Comparison of ENCODE assay signal across 11 cellular contexts in the genomic region with DNA sequence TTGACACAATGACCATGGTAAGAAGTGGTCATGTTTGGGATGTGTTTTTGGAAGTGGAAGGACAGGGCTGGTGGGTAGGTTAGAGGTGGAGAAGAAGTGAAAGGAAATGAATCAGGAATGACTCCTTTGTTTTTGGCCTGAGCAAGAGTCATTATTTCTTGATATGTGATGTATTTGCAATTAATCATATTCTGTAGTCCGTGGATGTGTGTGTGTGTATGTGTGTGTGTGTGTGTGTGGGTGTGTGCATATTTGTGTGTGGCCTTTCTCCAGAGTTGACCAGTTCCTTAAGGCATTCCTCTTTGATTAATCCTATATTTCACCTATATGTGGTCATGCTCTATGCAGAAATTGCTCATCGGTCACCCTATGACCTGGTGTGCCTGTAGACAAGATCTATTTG.
DNase-seq lines count a peak whose midpoint lies in the region; ATAC-seq and TF ChIP-seq lines count a peak whose summit lies in the region.
"Had no signal": no experiment of that assay in that cellular context is flagged by ENCODE, and none has a peak within 500 bp of the region (broad histone marks: within the 10 kb centered on the region; RNA-seq: fewer than 3 reads in every experiment).

No MANE protein-coding gene starts in this region.

- peak overlapping the region; percentile 48 for H3K4me2 ChIP-seq in fibroblast of lung (ENCODE audit: extremely low read depth, insufficient read depth, low read length)

- H3K9me3 ChIP-seq in Panc1 (ENCODE audit: control insufficient read depth, insufficient read depth, low read depth, low read length) (no peaks in the 10 kb centered on the region), fibroblast of lung (ENCODE audit: control insufficient read depth, insufficient read depth, low read depth, low read length) (no peaks in the 10 kb centered on the region), testis (no peaks in the 10 kb centered on the region)

- TF ChIP-seq POLR2A in testis (IDR thresholded peaks at IDR 0.05): no peak

- H3K36me3 ChIP-seq in Panc1 (ENCODE audit: control insufficient read depth, insufficient read depth, low read length) (no peaks in the 10 kb centered on the region), fibroblast of lung (ENCODE audit: control insufficient read depth, insufficient read depth, low read length) (no peaks in the 10 kb centered on the region), testis (ENCODE audit: low read depth, missing control alignments) (no peaks in the 10 kb centered on the region)

- TF ChIP-seq CTCF in Panc1 (IDR thresholded peaks at IDR 0.05): no peak
- TF ChIP-seq CTCF in fibroblast of lung (conservative IDR thresholded peaks at IDR 0.05 in 1 of 2, IDR thresholded peaks at IDR 0.05 in 1 of 2; ENCODE audit: low read depth in 1 of 2, low read length in 2 of 2): no peak
- no peak for TF ChIP-seq CTCF in testis (IDR thresholded peaks at IDR 0.05)

- peaks cover 22% of the 10 kb centered on the region for H3K79me2 ChIP-seq in fibroblast of lung (ENCODE audit: control insufficient read depth, insufficient read depth, low read length)

- ATAC-seq in Panc1: peak; percentile 59
- ATAC-seq in GM18909 (IDR thresholded peaks at IDR 0.05; ENCODE audit: poor library complexity, unreplicated experiment): no peak

- 87 to 94% methylated on average over 2 of the region's 2 CpGs for WGBS in testis, 2 donors

- H3K4me1 ChIP-seq in Panc1 (ENCODE audit: control insufficient read depth, insufficient read depth, low read length) (peaks cover 54% of the 10 kb centered on the region), fibroblast of lung (ENCODE audit: control insufficient read depth, extremely low read depth, insufficient read depth, low read length) (peaks cover 17% of the 10 kb centered on the region), testis (peaks cover 11% of the 10 kb centered on the region)

- H3K4me3 ChIP-seq in Panc1 (ENCODE audit: low read depth in 2 of 2, low read length in 2 of 2): peak overlapping the region in 1 of 2 experiments; percentile 17; a peak in 1 of 4 replicates
- no peak overlapping the region for H3K4me3 ChIP-seq in fibroblast of lung (replicated peaks in 1 of 4; ENCODE audit: control extremely low read depth in 1 of 4, insufficient read depth in 1 of 4, low read depth in 3 of 4, low read length in 4 of 4)
- H3K4me3 ChIP-seq in testis: no peak overlapping the region

- H3K9ac ChIP-seq in fibroblast of lung (ENCODE audit: insufficient read depth, low read length): no peak overlapping the region

- no peak overlapping the region for H2AFZ ChIP-seq in fibroblast of lung (ENCODE audit: low read length)

- H4K20me1 ChIP-seq in fibroblast of lung (ENCODE audit: control insufficient read depth, extremely low read depth, insufficient read depth, low read length): no peaks in the 10 kb centered on the region

- H3K27ac ChIP-seq in Panc1 (ENCODE audit: low read length): peak overlapping the region; percentile 2
- H3K27ac ChIP-seq in fibroblast of lung (ENCODE audit: insufficient read depth, low read length): peak overlapping the region; percentile 45
- no peak overlapping the region for H3K27ac ChIP-seq in testis

- DNase-seq in Daoy (ENCODE audit: low read depth): peak; percentile 43
- peak; percentile 95 for DNase-seq in Panc1 (ENCODE audit: low read depth, low spot score)
- peak; percentile 69 to 94 for DNase-seq in fibroblast of lung (ENCODE audit: low read depth in 2 of 2)
- DNase-seq in renal cortical epithelial cell (ENCODE audit: low read depth): peak; percentile 59
- DNase-seq in iPS-NIHi7 (ENCODE audit: extremely low spot score): no peak
- no peak for DNase-seq in testis
- no peak for DNase-seq in SHP77 (lab: John Stamatoyannopoulos, UW)
- DNase-seq: activated CD4-positive, alpha-beta T cell treated with anti-CD3 and anti-CD28 coated beads, Interleukin-2, amount 50 U/mL, for 4 hours; activated naive CD4-positive, alpha-beta T cell treated with anti-CD3 and anti-CD28 coated beads for 36 hours; NCI-H526 treated with DMSO at 0.1 percent for 48 hours had no signal

- intact Hi-C loops in Panc1 (cut with micrococcal nuclease; ENCODE audit: unreplicated experiment): no loop called here
- intact Hi-C loops in testis (cut with DNase I; ENCODE audit: low total_unique reads): no loop called here

- CTCF ChIA-PET in Panc1 (lab: Charles Lee): no interaction called here

- no peaks in the 10 kb centered on the region for H3K27me3 ChIP-seq in Panc1 (ENCODE audit: control insufficient read depth, insufficient read depth, low read length)
- no peaks in the 10 kb centered on the region for H3K27me3 ChIP-seq in fibroblast of lung (ENCODE audit: control insufficient read depth, insufficient read depth, low read length)
- no peaks in the 10 kb centered on the region for H3K27me3 ChIP-seq in testis

- in situ Hi-C loops in Panc1 (cut with HindIII; ENCODE audit: low pct_unique_long_range_greater_than_20kb, low sequenced_read_pairs): no loop called here

- no TSS peak for BruUV-seq in Panc1 (replicated peaks; lab: Mats Ljungman, UMichigan)

- POLR2A ChIA-PET in Panc1 (lab: Charles Lee): no interaction called here

Comparison
In these comparisons a context has a peak if more than half of its experiments do, and no peak if none do; other contexts are left out.
1. DNase-seq: peak in Daoy (single experiment), Panc1 (single experiment), fibroblast of lung (2 of 2) and renal cortical epithelial cell (single experiment); none in iPS-NIHi7 (single experiment), testis (single experiment) and SHP77 (0 of 2).
2. H3K27ac ChIP-seq: peak in Panc1 (single experiment) and fibroblast of lung (single experiment); none in testis (0 of 2).